In the genomic region with DNA sequence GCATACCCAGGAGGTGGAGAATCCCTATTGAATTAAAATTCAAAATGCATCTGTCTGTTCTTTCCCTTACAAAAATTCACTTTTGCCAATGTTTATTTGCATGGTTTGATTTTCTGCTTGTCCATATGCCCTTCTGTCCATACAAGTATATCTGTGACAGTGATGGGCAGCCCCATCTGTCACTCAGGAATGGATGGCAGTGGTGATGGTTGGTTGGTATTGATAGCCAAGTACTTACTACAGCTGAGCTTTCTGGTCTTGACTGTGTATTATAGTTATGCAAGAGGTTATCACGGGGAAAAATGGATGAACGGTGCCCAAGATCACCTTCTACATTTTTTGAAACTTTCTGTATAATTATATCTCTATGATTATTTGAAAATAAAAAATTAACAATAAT, we compare ENCODE assay signal across 20 cellular contexts.
DNase-seq lines count a peak whose midpoint lies in the region; ATAC-seq and TF ChIP-seq lines count a peak whose summit lies in the region.
"Had no signal": no experiment of that assay in that cellular context is flagged by ENCODE, and none has a peak within 500 bp of the region (broad histone marks: within the 10 kb centered on the region; RNA-seq: fewer than 3 reads in every experiment).

No MANE protein-coding gene starts in this region.

- in situ Hi-C loops in gastrocnemius medialis (cut with MboI; ENCODE audit: low sequenced_read_pairs in 4 of 4) = no loop called here

- no peak overlapping the region for H2AK5ac ChIP-seq in mesenchymal stem cell (ENCODE audit: low read length, severe bottlenecking)

- no peaks in the 10 kb centered on the region for H3K36me3 ChIP-seq in mesenchymal stem cell (ENCODE audit: control insufficient read depth in 1 of 2, insufficient read depth in 2 of 2, low read depth in 1 of 2, low read length in 2 of 2)
- no peaks in the 10 kb centered on the region for H3K36me3 ChIP-seq in gastrocnemius medialis
- H3K36me3 ChIP-seq: BE2C, BLaER1 had no signal

- H2AFZ ChIP-seq in mesenchymal stem cell (ENCODE audit: low read depth, low read length) = no peak overlapping the region

- H2BK120ac ChIP-seq in mesenchymal stem cell (ENCODE audit: low read depth, low read length) = no peak overlapping the region

- H3K4ac ChIP-seq in mesenchymal stem cell (ENCODE audit: low read depth in 1 of 2, low read length in 2 of 2) = no peak overlapping the region

- no peak for TF ChIP-seq POLR2A in gastrocnemius medialis (IDR thresholded peaks at IDR 0.05)

- no peak for TF ChIP-seq CTCF in gastrocnemius medialis (IDR thresholded peaks at IDR 0.05 in 4 of 5, conservative IDR thresholded peaks at IDR 0.05 in 1 of 5)

- H2BK15ac ChIP-seq in mesenchymal stem cell (ENCODE audit: low read depth, poor library complexity, severe bottlenecking) = no peak overlapping the region

- H3K27me3 ChIP-seq in mesenchymal stem cell (ENCODE audit: control insufficient read depth in 1 of 2, insufficient read depth in 1 of 2, low read length in 2 of 2) (no peaks in the 10 kb centered on the region), gastrocnemius medialis (no peaks in the 10 kb centered on the region)
- H3K27me3 ChIP-seq: BE2C, BLaER1 had no signal

- no CpG with 5 or more reads among the region's 2 CpGs for WGBS in mesenchymal stem cell

- H4K8ac ChIP-seq in mesenchymal stem cell (ENCODE audit: low read length) = no peak overlapping the region

- ATAC-seq in gastrocnemius medialis (peak in 1 of 2 donors; percentile 26), GM18867 (IDR thresholded peaks at IDR 0.05; ENCODE audit: unreplicated experiment) (no peak)
- ATAC-seq: GM12878 had no signal

- DNase-seq in mesenchymal stem cell (no peak), myocyte (ENCODE audit: low read depth) (peak; percentile 27), gastrocnemius medialis (peak in 1 of 2 donors; percentile 47), D341Med (ENCODE audit: low spot score) (no peak), DMS53 treated with DMSO at 0.1 percent for 48 hours (lab: John Stamatoyannopoulos, UW; ENCODE audit: unreplicated experiment) (no peak)
- DNase-seq: 8988T; ACHN; BE2C; C1 segment of cervical spinal cord; CD4-positive, alpha-beta memory T cell; CD4-positive, CD25-positive, alpha-beta regulatory T cell; CD8-positive, alpha-beta memory T cell; COR-L47; DMS79; DND-41; EL; GDM1 had no signal

- H2BK5ac ChIP-seq in mesenchymal stem cell (ENCODE audit: low read depth, low read length, poor library complexity, severe bottlenecking) = peak overlapping the region; percentile 20

- intact Hi-C loops in gastrocnemius medialis (cut with DNase I; ENCODE audit: low total_unique reads) = loop anchor here (5.0 to 10.0 kb wide), 4 partner anchors 74 to 239 kb away; no protein-coding TSS in a partner anchor

- H3K4me1 ChIP-seq in mesenchymal stem cell (ENCODE audit: control insufficient read depth, insufficient read depth, low read depth, low read length) (no peaks in the 10 kb centered on the region), gastrocnemius medialis (peaks cover 31 to 40% of the 10 kb centered on the region in 2 donors)
- H3K4me1 ChIP-seq: BE2C, BLaER1 had no signal

- H3K14ac ChIP-seq in mesenchymal stem cell (ENCODE audit: low read length in 2 of 2) = no peak overlapping the region

- H3K18ac ChIP-seq in mesenchymal stem cell (ENCODE audit: low read depth in 1 of 2, low read length in 2 of 2) = no peak overlapping the region

- peaks cover 11% of the 10 kb centered on the region for H3K9me3 ChIP-seq in mesenchymal stem cell (ENCODE audit: control insufficient read depth, low read length)
- H3K9me3 ChIP-seq in gastrocnemius medialis = no peaks in the 10 kb centered on the region
- H3K9me3 ChIP-seq: BE2C, BLaER1 had no signal

- H2BK12ac ChIP-seq in mesenchymal stem cell (ENCODE audit: low read length in 2 of 2) = no peak overlapping the region

- H3K79me1 ChIP-seq in mesenchymal stem cell (replicated peaks; ENCODE audit: low read length, poor library complexity, severe bottlenecking) = no peaks in the 10 kb centered on the region

- H3K9ac ChIP-seq in mesenchymal stem cell (ENCODE audit: low read length) = no peak overlapping the region
- H3K9ac ChIP-seq: BLaER1 had no signal

- H3K4me3 ChIP-seq in mesenchymal stem cell (ENCODE audit: insufficient read depth in 1 of 2, low read depth in 1 of 2, low read length in 2 of 2) = no peak overlapping the region
- peak overlapping the region in 2 of 4 donors; percentile 16 to 35 for H3K4me3 ChIP-seq in gastrocnemius medialis
- H3K4me3 ChIP-seq: BLaER1, GM12878 had no signal

- no peak overlapping the region for H4K91ac ChIP-seq in mesenchymal stem cell (ENCODE audit: low read length)

- no peak overlapping the region for H3K23ac ChIP-seq in mesenchymal stem cell (ENCODE audit: low read length in 2 of 2)

- no peak overlapping the region for H3K4me2 ChIP-seq in mesenchymal stem cell (ENCODE audit: low read length, poor library complexity, severe bottlenecking)
- H3K4me2 ChIP-seq: BLaER1 had no signal

- H3K27ac ChIP-seq in mesenchymal stem cell (ENCODE audit: low read length, poor library complexity, severe bottlenecking) (no peak overlapping the region), gastrocnemius medialis (peak overlapping the region; percentile 81 to 92 (median 88))
- H3K27ac ChIP-seq: BLaER1 had no signal
